ENCODE assay signal across 1 cellular context in genomic region chr6:11366183-11366933, GRCh38.
TF ChIP-seq lines count a peak whose summit lies in the region.

No MANE protein-coding gene starts in this region.

TF ChIP-seq in GM23338, 12 proteins besides CTCF, POLR2A, EP300 and RAD21 (continued from another document):
- TF ChIP-seq, protein P1, sequence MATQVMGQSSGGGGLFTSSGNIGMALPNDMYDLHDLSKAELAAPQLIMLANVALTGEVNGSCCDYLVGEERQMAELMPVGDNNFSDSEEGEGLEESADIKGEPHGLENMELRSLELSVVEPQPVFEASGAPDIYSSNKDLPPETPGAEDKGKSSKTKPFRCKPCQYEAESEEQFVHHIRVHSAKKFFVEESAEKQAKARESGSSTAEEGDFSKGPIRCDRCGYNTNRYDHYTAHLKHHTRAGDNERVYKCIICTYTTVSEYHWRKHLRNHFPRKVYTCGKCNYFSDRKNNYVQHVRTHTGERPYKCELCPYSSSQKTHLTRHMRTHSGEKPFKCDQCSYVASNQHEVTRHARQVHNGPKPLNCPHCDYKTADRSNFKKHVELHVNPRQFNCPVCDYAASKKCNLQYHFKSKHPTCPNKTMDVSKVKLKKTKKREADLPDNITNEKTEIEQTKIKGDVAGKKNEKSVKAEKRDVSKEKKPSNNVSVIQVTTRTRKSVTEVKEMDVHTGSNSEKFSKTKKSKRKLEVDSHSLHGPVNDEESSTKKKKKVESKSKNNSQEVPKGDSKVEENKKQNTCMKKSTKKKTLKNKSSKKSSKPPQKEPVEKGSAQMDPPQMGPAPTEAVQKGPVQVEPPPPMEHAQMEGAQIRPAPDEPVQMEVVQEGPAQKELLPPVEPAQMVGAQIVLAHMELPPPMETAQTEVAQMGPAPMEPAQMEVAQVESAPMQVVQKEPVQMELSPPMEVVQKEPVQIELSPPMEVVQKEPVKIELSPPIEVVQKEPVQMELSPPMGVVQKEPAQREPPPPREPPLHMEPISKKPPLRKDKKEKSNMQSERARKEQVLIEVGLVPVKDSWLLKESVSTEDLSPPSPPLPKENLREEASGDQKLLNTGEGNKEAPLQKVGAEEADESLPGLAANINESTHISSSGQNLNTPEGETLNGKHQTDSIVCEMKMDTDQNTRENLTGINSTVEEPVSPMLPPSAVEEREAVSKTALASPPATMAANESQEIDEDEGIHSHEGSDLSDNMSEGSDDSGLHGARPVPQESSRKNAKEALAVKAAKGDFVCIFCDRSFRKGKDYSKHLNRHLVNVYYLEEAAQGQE (IDR thresholded peaks at IDR 0.05; ENCODE audit: unreplicated experiment), result no peak
- no peak for TF ChIP-seq NANOG (IDR thresholded peaks at IDR 0.05; ENCODE audit: borderline replicate concordance)
- no peak for TF ChIP-seq STAT1 (IDR thresholded peaks at IDR 0.05; ENCODE audit: unreplicated experiment)
TF ChIP-seq in GM23338: peak in this region for 0.
